In genomic region chr7:139367438-139368155, GRCh38 we compare ENCODE assay signal across 1 cellular context.
TF ChIP-seq lines count a peak whose summit lies in the region.

No MANE protein-coding gene starts in this region.

TF ChIP-seq in HepG2, 621 proteins besides CTCF, POLR2A, EP300 and RAD21:
- TF ChIP-seq ZNF709 (CRISPR knock-in tag; IDR thresholded peaks at IDR 0.05) (no peak), ZNF550 (CRISPR knock-in tag; IDR thresholded peaks at IDR 0.05; ENCODE audit: borderline replicate concordance) (no peak), MAFF (IDR thresholded peaks at IDR 0.05; ENCODE audit: low read depth, low read length) (0 out of 2 replicates have a peak, but pooled peaks have one; percentile 27), RBM22 (optimal IDR thresholded peaks at IDR 0.05; ENCODE audit: low read length) (peak; percentile 63), ZFY (CRISPR knock-in tag; IDR thresholded peaks at IDR 0.05) (no peak)
